In the genomic region with DNA sequence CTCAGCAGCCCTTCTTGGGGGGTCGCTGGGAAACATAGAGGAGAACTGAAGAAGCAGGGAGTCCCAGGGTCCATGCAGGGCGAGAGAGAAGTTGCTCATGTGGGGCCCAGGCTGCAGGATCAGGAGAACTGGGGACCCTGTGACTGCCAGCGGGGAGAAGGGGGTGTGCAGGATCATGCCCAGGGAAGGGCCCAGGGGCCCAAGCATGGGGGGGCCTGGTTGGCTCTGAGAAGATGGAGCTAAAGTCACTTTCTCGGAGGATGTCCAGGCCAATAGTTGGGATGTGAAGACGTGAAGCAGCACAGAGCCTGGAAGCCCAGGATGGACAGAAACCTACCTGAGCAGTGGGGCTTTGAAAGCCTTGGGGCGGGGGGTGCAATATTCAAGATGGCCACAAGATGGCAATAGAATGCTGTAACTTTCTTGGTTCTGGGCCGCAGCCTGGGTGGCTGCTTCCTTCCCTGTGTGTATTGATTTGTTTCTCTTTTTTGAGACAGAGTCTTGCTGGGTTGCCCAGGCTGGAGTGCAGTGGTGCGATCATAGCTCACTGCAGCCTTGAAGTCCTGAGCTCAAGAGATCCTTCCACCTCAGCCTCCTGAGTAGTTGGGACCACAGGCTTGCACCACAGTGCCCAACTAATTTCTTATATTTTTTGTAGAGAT, we compare ENCODE assay signal across 1 cellular context.
A peak's percentile ranks its signal among the peaks of the same experiment; 100 is the strongest.
TF ChIP-seq lines count a peak whose summit lies in the region.

No MANE protein-coding gene starts in this region.

TF ChIP-seq in HepG2, 621 proteins besides CTCF, POLR2A, EP300 and RAD21 (continued from another document and continues in another):
- TF ChIP-seq, protein P1, sequence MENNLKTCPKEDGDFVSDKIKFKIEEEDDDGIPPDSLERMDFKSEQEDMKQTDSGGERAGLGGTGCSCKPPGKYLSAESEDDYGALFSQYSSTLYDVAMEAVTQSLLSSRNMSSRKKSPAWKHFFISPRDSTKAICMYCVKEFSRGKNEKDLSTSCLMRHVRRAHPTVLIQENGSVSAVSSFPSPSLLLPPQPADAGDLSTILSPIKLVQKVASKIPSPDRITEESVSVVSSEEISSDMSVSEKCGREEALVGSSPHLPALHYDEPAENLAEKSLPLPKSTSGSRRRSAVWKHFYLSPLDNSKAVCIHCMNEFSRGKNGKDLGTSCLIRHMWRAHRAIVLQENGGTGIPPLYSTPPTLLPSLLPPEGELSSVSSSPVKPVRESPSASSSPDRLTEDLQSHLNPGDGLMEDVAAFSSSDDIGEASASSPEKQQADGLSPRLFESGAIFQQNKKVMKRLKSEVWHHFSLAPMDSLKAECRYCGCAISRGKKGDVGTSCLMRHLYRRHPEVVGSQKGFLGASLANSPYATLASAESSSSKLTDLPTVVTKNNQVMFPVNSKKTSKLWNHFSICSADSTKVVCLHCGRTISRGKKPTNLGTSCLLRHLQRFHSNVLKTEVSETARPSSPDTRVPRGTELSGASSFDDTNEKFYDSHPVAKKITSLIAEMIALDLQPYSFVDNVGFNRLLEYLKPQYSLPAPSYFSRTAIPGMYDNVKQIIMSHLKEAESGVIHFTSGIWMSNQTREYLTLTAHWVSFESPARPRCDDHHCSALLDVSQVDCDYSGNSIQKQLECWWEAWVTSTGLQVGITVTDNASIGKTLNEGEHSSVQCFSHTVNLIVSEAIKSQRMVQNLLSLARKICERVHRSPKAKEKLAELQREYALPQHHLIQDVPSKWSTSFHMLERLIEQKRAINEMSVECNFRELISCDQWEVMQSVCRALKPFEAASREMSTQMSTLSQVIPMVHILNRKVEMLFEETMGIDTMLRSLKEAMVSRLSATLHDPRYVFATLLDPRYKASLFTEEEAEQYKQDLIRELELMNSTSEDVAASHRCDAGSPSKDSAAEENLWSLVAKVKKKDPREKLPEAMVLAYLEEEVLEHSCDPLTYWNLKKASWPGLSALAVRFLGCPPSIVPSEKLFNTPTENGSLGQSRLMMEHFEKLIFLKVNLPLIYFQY (CRISPR knock-in tag; IDR thresholded peaks at IDR 0.05; ENCODE audit: borderline replicate concordance) = peak; percentile 54; the same call in 1 of the 2 replicates
- TF ChIP-seq DMAP1 (CRISPR knock-in tag; IDR thresholded peaks at IDR 0.05) (0 out of 2 replicates have a peak, but pooled peaks have one; percentile 20), PPARG (CRISPR knock-in tag; conservative IDR thresholded peaks at IDR 0.05) (peak; percentile 41; the same call in 1 of the 2 replicates), BCL6 (CRISPR knock-in tag; IDR thresholded peaks at IDR 0.05) (0 out of 2 replicates have a peak, but pooled peaks have one; percentile 14), CEBPG (CRISPR knock-in tag; IDR thresholded peaks at IDR 0.05) (peak; percentile 44; the same call in 1 of the 2 replicates), HDAC2 (CRISPR knock-in tag; IDR thresholded peaks at IDR 0.05) (peak; percentile 80), U2AF1 (optimal IDR thresholded peaks at IDR 0.05; ENCODE audit: low read depth, low read length) (no peak), MIXL1 (CRISPR knock-in tag; IDR thresholded peaks at IDR 0.05) (0 out of 2 replicates have a peak, but pooled peaks have one; percentile 58), ZMAT3 (CRISPR knock-in tag; conservative IDR thresholded peaks at IDR 0.05) (peak; percentile 87; the same call in 1 of the 2 replicates), CENPX (CRISPR knock-in tag; IDR thresholded peaks at IDR 0.05) (no peak), ZNF891 (CRISPR knock-in tag; IDR thresholded peaks at IDR 0.05) (peak; percentile 67; the same call in 1 of the 2 replicates), NAIF1 (CRISPR knock-in tag; IDR thresholded peaks at IDR 0.05; ENCODE audit: borderline replicate concordance) (no peak; the same call in 1 of the 2 replicates), ZNF737 (CRISPR knock-in tag; IDR thresholded peaks at IDR 0.05; ENCODE audit: borderline replicate concordance) (peak; percentile 26; the same call in 1 of the 2 replicates), ZNF317 (CRISPR knock-in tag; IDR thresholded peaks at IDR 0.05) (0 out of 2 replicates have a peak, but pooled peaks have one; percentile 48), ZNF512B (CRISPR knock-in tag; IDR thresholded peaks at IDR 0.05; ENCODE audit: borderline replicate concordance) (0 out of 2 replicates have a peak, but pooled peaks have one; percentile 45), KAT2B (IDR thresholded peaks at IDR 0.05; ENCODE audit: borderline replicate concordance, low read depth, low read length) (0 out of 2 replicates have a peak, but pooled peaks have one; percentile 35), THAP11 (CRISPR knock-in tag; IDR thresholded peaks at IDR 0.05) (peak; percentile 62), FOXO1 (CRISPR knock-in tag; IDR thresholded peaks at IDR 0.05) (peak; percentile 75; the same call in 1 of the 2 replicates), ATF2 (CRISPR knock-in tag; IDR thresholded peaks at IDR 0.05) (0 out of 2 replicates have a peak, but pooled peaks have one; percentile 23), HNF1A (IDR thresholded peaks at IDR 0.05; ENCODE audit: low read depth) (no peak), HNF1A (CRISPR knock-in tag; IDR thresholded peaks at IDR 0.05; ENCODE audit: borderline replicate concordance) (no peak), HMG20A (CRISPR knock-in tag; IDR thresholded peaks at IDR 0.05; ENCODE audit: borderline replicate concordance) (peak; percentile 45; the same call in 1 of the 2 replicates), THAP9 (CRISPR knock-in tag; IDR thresholded peaks at IDR 0.05; ENCODE audit: borderline replicate concordance) (no peak), MIER2 (CRISPR knock-in tag; IDR thresholded peaks at IDR 0.05) (peak; percentile 50; the same call in 1 of the 2 replicates), ZBTB37 (CRISPR knock-in tag; IDR thresholded peaks at IDR 0.05) (0 out of 2 replicates have a peak, but pooled peaks have one; percentile 56)
- TF ChIP-seq, protein P2, sequence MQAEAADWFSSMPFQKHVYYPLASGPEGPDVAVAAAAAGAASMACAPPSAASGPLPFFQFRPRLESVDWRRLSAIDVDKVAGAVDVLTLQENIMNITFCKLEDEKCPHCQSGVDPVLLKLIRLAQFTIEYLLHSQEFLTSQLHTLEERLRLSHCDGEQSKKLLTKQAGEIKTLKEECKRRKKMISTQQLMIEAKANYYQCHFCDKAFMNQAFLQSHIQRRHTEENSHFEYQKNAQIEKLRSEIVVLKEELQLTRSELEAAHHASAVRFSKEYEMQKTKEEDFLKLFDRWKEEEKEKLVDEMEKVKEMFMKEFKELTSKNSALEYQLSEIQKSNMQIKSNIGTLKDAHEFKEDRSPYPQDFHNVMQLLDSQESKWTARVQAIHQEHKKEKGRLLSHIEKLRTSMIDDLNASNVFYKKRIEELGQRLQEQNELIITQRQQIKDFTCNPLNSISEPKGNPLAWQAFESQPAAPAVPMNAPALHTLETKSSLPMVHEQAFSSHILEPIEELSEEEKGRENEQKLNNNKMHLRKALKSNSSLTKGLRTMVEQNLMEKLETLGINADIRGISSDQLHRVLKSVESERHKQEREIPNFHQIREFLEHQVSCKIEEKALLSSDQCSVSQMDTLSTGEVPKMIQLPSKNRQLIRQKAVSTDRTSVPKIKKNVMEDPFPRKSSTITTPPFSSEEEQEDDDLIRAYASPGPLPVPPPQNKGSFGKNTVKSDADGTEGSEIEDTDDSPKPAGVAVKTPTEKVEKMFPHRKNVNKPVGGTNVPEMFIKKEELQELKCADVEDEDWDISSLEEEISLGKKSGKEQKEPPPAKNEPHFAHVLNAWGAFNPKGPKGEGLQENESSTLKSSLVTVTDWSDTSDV (CRISPR knock-in tag; IDR thresholded peaks at IDR 0.05) = no peak
- TF ChIP-seq, protein P3, sequence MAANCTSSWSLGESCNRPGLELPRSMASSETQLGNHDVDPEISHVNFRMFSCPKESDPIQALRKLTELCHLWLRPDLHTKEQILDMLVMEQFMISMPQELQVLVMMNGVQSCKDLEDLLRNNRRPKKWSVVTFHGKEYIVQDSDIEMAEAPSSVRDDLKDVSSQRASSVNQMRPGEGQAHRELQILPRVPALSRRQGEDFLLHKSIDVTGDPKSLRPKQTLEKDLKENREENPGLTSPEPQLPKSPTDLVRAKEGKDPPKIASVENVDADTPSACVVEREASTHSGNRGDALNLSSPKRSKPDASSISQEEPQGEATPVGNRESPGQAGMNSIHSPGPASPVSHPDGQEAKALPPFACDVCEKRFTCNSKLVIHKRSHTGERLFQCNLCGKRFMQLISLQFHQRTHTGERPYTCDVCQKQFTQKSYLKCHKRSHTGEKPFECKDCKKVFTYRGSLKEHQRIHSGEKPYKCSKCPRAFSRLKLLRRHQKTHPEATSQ (CRISPR knock-in tag; IDR thresholded peaks at IDR 0.05; ENCODE audit: borderline replicate concordance) = no peak
